ENCODE assay signal across 8 cellular contexts in genomic region chr4:84966382-84967291, GRCh38. TPM values are rescaled to one million over a fixed set of nuclear protein-coding genes. Genes with fewer than 3 reads are reported as not detected.
A peak's percentile ranks its signal among the peaks of the same experiment; 100 is the strongest.
DNase-seq lines count a peak whose midpoint lies in the region; ATAC-seq and TF ChIP-seq lines count a peak whose summit lies in the region.

A gene with protein sequence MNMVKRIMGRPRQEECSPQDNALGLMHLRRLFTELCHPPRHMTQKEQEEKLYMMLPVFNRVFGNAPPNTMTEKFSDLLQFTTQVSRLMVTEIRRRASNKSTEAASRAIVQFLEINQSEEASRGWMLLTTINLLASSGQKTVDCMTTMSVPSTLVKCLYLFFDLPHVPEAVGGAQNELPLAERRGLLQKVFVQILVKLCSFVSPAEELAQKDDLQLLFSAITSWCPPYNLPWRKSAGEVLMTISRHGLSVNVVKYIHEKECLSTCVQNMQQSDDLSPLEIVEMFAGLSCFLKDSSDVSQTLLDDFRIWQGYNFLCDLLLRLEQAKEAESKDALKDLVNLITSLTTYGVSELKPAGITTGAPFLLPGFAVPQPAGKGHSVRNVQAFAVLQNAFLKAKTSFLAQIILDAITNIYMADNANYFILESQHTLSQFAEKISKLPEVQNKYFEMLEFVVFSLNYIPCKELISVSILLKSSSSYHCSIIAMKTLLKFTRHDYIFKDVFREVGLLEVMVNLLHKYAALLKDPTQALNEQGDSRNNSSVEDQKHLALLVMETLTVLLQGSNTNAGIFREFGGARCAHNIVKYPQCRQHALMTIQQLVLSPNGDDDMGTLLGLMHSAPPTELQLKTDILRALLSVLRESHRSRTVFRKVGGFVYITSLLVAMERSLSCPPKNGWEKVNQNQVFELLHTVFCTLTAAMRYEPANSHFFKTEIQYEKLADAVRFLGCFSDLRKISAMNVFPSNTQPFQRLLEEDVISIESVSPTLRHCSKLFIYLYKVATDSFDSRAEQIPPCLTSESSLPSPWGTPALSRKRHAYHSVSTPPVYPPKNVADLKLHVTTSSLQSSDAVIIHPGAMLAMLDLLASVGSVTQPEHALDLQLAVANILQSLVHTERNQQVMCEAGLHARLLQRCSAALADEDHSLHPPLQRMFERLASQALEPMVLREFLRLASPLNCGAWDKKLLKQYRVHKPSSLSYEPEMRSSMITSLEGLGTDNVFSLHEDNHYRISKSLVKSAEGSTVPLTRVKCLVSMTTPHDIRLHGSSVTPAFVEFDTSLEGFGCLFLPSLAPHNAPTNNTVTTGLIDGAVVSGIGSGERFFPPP (N-terminal part only) (minus strand): TSS chr4:84966690. CDS start chr4:84860591, 106,099 bp downstream.

- no peak for TF ChIP-seq CTCF in lung (IDR thresholded peaks at IDR 0.05; ENCODE audit: control extremely low read depth, extremely low read depth)

- DNase-seq in DMS79 treated with DMSO at 0.1 percent for 48 hours (lab: John Stamatoyannopoulos, UW): peak; percentile 86
- DNase-seq in NCI-H2081 (lab: John Stamatoyannopoulos, UW): peak; percentile 56 to 70
- peak; percentile 84 for DNase-seq in UCSD-AML1 (lab: John Stamatoyannopoulos, UW; ENCODE audit: unreplicated experiment)
- peak; percentile 92 for DNase-seq in epidermal melanocyte (ENCODE audit: insufficient read length, low spot score)
- peak; percentile 89 for DNase-seq in lung (ENCODE audit: low spot score)
- DNase-seq in stromal cell of bone marrow (ENCODE audit: low read depth): peak; percentile 87

- no peaks in the 10 kb centered on the region for H3K27me3 ChIP-seq in lung (ENCODE audit: control insufficient read depth, insufficient read depth)

- ATAC-seq in HG02588 (IDR thresholded peaks at IDR 0.05; ENCODE audit: unreplicated experiment) (peak; percentile 52), lung (ENCODE audit: insufficient read depth, low FRiP score) (peak; percentile 88), GM18519 (IDR thresholded peaks at IDR 0.05; ENCODE audit: low FRiP score, unreplicated experiment) (no peak)

- peaks cover 0 to 2% of the 10 kb centered on the region in 2 donors for H3K4me1 ChIP-seq in lung (ENCODE audit: control insufficient read depth in 2 of 2, insufficient read depth in 2 of 2, low read length in 2 of 2)

- whole genome bisulfite sequencing in lung, 2 donors: 0 to 1% methylated on average over 38 to 60 of the region's 60 CpGs

- H3K36me3 ChIP-seq in lung (ENCODE audit: control insufficient read depth in 2 of 2, insufficient read depth in 2 of 2, low read length in 2 of 2): no peaks in the 10 kb centered on the region

- peak within 1 kb of the TSS; percentile 83 for H3K4me3 ChIP-seq in lung

- peak within 1 kb of the TSS; percentile 93 to 94 for H3K27ac ChIP-seq in lung (ENCODE audit: low read depth in 1 of 2, low read length in 1 of 2)

- no peaks in the 10 kb centered on the region for H3K9me3 ChIP-seq in lung (ENCODE audit: control insufficient read depth in 2 of 2, insufficient read depth in 1 of 2, low read length in 1 of 2)

RNA-seq across cellular contexts. Expression of the gene that starts here (rescaled TPM):
- total RNA-seq in lung: 100 to 1,000 TPM; 116 to 229 TPM
- 10 to 100 TPM in 1 of 2 donors, 1 to 10 TPM in 1; 7.5 to 35.9 TPM for polyA plus RNA-seq in lung
